ENCODE assay signal across 1 cellular context in the genomic region with DNA sequence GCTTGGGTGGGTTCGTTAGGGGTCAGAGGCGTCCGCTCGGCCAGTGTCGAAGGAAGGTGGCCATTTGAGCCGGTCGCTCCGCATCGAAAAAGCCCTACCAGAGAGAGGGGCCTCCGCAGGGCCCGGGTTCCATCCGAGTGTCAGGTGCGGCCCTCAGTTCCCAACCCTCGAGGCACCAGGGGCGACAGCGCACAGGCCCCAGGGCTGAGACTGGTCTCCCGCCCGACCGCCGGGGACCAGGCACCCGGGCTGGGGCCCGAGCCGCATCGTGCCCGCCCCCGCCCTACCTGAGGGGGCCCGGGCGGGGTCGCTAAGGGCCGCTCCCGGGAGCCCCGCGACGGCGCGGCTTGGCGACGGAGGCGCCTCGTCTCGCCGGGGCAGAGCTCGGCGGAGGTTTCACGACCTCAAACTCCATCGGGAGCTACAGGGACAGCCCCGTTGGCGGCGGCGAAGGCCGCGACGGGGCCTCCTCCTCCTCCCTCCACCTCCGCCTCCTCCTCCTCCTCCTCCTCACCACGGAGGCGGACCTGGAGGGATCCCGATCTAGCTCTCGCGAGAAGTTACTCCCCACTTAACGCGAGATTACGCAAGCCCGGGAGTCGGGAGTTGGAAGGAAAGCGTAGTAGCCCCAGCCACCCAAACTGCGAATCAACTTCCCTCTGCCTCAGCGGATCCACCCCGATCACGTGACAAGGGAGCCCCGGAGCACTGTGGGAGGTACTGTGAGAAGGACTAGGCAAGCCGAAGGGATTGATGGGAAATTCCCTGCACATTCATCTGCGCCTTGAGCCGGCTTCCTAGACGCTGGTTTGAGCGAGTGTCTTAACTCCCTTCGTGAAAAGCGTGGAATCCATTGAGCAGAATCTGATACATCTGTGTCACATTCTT.
TF ChIP-seq lines count a peak whose summit lies in the region.

A gene with protein sequence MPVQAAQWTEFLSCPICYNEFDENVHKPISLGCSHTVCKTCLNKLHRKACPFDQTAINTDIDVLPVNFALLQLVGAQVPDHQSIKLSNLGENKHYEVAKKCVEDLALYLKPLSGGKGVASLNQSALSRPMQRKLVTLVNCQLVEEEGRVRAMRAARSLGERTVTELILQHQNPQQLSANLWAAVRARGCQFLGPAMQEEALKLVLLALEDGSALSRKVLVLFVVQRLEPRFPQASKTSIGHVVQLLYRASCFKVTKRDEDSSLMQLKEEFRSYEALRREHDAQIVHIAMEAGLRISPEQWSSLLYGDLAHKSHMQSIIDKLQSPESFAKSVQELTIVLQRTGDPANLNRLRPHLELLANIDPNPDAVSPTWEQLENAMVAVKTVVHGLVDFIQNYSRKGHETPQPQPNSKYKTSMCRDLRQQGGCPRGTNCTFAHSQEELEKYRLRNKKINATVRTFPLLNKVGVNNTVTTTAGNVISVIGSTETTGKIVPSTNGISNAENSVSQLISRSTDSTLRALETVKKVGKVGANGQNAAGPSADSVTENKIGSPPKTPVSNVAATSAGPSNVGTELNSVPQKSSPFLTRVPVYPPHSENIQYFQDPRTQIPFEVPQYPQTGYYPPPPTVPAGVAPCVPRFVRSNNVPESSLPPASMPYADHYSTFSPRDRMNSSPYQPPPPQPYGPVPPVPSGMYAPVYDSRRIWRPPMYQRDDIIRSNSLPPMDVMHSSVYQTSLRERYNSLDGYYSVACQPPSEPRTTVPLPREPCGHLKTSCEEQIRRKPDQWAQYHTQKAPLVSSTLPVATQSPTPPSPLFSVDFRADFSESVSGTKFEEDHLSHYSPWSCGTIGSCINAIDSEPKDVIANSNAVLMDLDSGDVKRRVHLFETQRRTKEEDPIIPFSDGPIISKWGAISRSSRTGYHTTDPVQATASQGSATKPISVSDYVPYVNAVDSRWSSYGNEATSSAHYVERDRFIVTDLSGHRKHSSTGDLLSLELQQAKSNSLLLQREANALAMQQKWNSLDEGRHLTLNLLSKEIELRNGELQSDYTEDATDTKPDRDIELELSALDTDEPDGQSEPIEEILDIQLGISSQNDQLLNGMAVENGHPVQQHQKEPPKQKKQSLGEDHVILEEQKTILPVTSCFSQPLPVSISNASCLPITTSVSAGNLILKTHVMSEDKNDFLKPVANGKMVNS (minus strand): TSS at position 537 of the 888 bp plus-strand sequence. CDS start 7,850 bp downstream, outside the sequence.

TF ChIP-seq in K562, 482 proteins besides CTCF, POLR2A, EP300 and RAD21 (continued from another document and continues in another):
- TF ChIP-seq, protein P1, sequence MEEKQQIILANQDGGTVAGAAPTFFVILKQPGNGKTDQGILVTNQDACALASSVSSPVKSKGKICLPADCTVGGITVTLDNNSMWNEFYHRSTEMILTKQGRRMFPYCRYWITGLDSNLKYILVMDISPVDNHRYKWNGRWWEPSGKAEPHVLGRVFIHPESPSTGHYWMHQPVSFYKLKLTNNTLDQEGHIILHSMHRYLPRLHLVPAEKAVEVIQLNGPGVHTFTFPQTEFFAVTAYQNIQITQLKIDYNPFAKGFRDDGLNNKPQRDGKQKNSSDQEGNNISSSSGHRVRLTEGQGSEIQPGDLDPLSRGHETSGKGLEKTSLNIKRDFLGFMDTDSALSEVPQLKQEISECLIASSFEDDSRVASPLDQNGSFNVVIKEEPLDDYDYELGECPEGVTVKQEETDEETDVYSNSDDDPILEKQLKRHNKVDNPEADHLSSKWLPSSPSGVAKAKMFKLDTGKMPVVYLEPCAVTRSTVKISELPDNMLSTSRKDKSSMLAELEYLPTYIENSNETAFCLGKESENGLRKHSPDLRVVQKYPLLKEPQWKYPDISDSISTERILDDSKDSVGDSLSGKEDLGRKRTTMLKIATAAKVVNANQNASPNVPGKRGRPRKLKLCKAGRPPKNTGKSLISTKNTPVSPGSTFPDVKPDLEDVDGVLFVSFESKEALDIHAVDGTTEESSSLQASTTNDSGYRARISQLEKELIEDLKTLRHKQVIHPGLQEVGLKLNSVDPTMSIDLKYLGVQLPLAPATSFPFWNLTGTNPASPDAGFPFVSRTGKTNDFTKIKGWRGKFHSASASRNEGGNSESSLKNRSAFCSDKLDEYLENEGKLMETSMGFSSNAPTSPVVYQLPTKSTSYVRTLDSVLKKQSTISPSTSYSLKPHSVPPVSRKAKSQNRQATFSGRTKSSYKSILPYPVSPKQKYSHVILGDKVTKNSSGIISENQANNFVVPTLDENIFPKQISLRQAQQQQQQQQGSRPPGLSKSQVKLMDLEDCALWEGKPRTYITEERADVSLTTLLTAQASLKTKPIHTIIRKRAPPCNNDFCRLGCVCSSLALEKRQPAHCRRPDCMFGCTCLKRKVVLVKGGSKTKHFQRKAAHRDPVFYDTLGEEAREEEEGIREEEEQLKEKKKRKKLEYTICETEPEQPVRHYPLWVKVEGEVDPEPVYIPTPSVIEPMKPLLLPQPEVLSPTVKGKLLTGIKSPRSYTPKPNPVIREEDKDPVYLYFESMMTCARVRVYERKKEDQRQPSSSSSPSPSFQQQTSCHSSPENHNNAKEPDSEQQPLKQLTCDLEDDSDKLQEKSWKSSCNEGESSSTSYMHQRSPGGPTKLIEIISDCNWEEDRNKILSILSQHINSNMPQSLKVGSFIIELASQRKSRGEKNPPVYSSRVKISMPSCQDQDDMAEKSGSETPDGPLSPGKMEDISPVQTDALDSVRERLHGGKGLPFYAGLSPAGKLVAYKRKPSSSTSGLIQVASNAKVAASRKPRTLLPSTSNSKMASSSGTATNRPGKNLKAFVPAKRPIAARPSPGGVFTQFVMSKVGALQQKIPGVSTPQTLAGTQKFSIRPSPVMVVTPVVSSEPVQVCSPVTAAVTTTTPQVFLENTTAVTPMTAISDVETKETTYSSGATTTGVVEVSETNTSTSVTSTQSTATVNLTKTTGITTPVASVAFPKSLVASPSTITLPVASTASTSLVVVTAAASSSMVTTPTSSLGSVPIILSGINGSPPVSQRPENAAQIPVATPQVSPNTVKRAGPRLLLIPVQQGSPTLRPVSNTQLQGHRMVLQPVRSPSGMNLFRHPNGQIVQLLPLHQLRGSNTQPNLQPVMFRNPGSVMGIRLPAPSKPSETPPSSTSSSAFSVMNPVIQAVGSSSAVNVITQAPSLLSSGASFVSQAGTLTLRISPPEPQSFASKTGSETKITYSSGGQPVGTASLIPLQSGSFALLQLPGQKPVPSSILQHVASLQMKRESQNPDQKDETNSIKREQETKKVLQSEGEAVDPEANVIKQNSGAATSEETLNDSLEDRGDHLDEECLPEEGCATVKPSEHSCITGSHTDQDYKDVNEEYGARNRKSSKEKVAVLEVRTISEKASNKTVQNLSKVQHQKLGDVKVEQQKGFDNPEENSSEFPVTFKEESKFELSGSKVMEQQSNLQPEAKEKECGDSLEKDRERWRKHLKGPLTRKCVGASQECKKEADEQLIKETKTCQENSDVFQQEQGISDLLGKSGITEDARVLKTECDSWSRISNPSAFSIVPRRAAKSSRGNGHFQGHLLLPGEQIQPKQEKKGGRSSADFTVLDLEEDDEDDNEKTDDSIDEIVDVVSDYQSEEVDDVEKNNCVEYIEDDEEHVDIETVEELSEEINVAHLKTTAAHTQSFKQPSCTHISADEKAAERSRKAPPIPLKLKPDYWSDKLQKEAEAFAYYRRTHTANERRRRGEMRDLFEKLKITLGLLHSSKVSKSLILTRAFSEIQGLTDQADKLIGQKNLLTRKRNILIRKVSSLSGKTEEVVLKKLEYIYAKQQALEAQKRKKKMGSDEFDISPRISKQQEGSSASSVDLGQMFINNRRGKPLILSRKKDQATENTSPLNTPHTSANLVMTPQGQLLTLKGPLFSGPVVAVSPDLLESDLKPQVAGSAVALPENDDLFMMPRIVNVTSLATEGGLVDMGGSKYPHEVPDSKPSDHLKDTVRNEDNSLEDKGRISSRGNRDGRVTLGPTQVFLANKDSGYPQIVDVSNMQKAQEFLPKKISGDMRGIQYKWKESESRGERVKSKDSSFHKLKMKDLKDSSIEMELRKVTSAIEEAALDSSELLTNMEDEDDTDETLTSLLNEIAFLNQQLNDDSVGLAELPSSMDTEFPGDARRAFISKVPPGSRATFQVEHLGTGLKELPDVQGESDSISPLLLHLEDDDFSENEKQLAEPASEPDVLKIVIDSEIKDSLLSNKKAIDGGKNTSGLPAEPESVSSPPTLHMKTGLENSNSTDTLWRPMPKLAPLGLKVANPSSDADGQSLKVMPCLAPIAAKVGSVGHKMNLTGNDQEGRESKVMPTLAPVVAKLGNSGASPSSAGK (IDR thresholded peaks at IDR 0.05): peak; percentile 44
- no peak for TF ChIP-seq ZNF23 (CRISPR knock-in tag; IDR thresholded peaks at IDR 0.05)
- no peak for TF ChIP-seq ZNF696 (CRISPR knock-in tag; conservative IDR thresholded peaks at IDR 0.05)
- peak; percentile 55 for TF ChIP-seq SETDB1 (IDR thresholded peaks at IDR 0.05; ENCODE audit: low read length)
- TF ChIP-seq ZNF584 (CRISPR knock-in tag; IDR thresholded peaks at IDR 0.05; ENCODE audit: low read depth): peak; percentile 44; the same call in 1 of the 2 replicates
- no peak for TF ChIP-seq DDX20 (tag; IDR thresholded peaks at IDR 0.05; ENCODE audit: low read depth)
- no peak for TF ChIP-seq ZNF785 (CRISPR knock-in tag; IDR thresholded peaks at IDR 0.05)
- TF ChIP-seq, protein P2, sequence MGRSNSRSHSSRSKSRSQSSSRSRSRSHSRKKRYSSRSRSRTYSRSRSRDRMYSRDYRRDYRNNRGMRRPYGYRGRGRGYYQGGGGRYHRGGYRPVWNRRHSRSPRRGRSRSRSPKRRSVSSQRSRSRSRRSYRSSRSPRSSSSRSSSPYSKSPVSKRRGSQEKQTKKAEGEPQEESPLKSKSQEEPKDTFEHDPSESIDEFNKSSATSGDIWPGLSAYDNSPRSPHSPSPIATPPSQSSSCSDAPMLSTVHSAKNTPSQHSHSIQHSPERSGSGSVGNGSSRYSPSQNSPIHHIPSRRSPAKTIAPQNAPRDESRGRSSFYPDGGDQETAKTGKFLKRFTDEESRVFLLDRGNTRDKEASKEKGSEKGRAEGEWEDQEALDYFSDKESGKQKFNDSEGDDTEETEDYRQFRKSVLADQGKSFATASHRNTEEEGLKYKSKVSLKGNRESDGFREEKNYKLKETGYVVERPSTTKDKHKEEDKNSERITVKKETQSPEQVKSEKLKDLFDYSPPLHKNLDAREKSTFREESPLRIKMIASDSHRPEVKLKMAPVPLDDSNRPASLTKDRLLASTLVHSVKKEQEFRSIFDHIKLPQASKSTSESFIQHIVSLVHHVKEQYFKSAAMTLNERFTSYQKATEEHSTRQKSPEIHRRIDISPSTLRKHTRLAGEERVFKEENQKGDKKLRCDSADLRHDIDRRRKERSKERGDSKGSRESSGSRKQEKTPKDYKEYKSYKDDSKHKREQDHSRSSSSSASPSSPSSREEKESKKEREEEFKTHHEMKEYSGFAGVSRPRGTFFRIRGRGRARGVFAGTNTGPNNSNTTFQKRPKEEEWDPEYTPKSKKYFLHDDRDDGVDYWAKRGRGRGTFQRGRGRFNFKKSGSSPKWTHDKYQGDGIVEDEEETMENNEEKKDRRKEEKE (IDR thresholded peaks at IDR 0.05; ENCODE audit: borderline replicate concordance in 1 of 2, control insufficient read depth in 1 of 2, low read depth in 2 of 2, low read length in 1 of 2): no peak
- no peak for TF ChIP-seq PTTG1 (tag; IDR thresholded peaks at IDR 0.05; ENCODE audit: low read depth)
- TF ChIP-seq, protein P3, sequence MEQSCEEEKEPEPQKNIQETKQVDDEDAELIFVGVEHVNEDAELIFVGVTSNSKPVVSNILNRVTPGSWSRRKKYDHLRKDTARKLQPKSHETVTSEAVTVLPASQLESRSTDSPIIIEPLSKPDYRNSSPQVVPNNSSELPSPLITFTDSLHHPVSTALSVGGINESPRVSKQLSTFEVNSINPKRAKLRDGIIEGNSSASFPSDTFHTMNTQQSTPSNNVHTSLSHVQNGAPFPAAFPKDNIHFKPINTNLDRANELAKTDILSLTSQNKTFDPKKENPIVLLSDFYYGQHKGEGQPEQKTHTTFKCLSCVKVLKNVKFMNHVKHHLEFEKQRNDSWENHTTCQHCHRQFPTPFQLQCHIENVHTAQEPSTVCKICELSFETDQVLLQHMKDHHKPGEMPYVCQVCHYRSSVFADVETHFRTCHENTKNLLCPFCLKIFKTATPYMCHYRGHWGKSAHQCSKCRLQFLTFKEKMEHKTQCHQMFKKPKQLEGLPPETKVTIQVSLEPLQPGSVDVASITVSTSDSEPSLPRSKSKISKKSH (CRISPR knock-in tag; IDR thresholded peaks at IDR 0.05): peak; percentile 77; the same call in 1 of the 2 replicates
- no peak for TF ChIP-seq ZNF316 (IDR thresholded peaks at IDR 0.05)
- TF ChIP-seq TAF9B (IDR thresholded peaks at IDR 0.05; ENCODE audit: partially characterized antibody): no peak
- TF ChIP-seq KLF13 (tag; IDR thresholded peaks at IDR 0.05; ENCODE audit: borderline replicate concordance, low read depth): peak; percentile 15; the same call in 1 of the 2 replicates
- TF ChIP-seq, protein P4, sequence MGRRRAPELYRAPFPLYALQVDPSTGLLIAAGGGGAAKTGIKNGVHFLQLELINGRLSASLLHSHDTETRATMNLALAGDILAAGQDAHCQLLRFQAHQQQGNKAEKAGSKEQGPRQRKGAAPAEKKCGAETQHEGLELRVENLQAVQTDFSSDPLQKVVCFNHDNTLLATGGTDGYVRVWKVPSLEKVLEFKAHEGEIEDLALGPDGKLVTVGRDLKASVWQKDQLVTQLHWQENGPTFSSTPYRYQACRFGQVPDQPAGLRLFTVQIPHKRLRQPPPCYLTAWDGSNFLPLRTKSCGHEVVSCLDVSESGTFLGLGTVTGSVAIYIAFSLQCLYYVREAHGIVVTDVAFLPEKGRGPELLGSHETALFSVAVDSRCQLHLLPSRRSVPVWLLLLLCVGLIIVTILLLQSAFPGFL (CRISPR knock-in tag; IDR thresholded peaks at IDR 0.05): no peak
- TF ChIP-seq, protein P5, sequence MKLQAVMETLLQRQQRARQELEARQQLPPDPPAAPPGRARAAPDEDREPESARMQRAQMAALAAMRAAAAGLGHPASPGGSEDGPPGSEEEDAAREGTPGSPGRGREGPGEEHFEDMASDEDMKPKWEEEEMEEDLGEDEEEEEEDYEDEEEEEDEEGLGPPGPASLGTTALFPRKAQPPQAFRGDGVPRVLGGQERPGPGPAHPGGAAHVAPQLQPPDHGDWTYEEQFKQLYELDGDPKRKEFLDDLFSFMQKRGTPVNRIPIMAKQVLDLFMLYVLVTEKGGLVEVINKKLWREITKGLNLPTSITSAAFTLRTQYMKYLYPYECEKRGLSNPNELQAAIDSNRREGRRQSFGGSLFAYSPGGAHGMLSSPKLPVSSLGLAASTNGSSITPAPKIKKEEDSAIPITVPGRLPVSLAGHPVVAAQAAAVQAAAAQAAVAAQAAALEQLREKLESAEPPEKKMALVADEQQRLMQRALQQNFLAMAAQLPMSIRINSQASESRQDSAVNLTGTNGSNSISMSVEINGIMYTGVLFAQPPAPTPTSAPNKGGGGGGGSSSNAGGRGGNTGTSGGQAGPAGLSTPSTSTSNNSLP (IDR thresholded peaks at IDR 0.05; ENCODE audit: borderline replicate concordance, low read depth, low read length): no peak
- no peak for TF ChIP-seq ZFPM2 (CRISPR knock-in tag; IDR thresholded peaks at IDR 0.05)
- TF ChIP-seq NRF1 (conservative IDR thresholded peaks at IDR 0.05 in 1 of 2, IDR thresholded peaks at IDR 0.05 in 1 of 2): peak; percentile 77 to 82
- no peak for TF ChIP-seq ZNF354B (CRISPR knock-in tag; IDR thresholded peaks at IDR 0.05)
- peak; percentile 69 for TF ChIP-seq PML (IDR thresholded peaks at IDR 0.05; ENCODE audit: low read length)
- peak; percentile 77; the same call in 1 of the 2 replicates for TF ChIP-seq CBX1 (IDR thresholded peaks at IDR 0.05; ENCODE audit: low read depth)
- no peak for TF ChIP-seq ELF4 (CRISPR knock-in tag; IDR thresholded peaks at IDR 0.05)
- TF ChIP-seq ZEB2 (IDR thresholded peaks at IDR 0.05): no peak
- no peak for TF ChIP-seq NELFE (IDR thresholded peaks at IDR 0.05; ENCODE audit: insufficient read depth, insufficient read length)
- 0 out of 2 replicates have a peak, but pooled peaks have one; percentile 40 for TF ChIP-seq ZKSCAN1 (IDR thresholded peaks at IDR 0.05; ENCODE audit: low read depth, low read length)
- no peak for TF ChIP-seq RNF2 (IDR thresholded peaks at IDR 0.05)
- TF ChIP-seq SMAD2 (IDR thresholded peaks at IDR 0.05; ENCODE audit: low read depth, low read length): no peak
- no peak for TF ChIP-seq TCFL5 (CRISPR knock-in tag; conservative IDR thresholded peaks at IDR 0.05)
